16 cellular contexts compared by ENCODE assay signal in the genomic region with DNA sequence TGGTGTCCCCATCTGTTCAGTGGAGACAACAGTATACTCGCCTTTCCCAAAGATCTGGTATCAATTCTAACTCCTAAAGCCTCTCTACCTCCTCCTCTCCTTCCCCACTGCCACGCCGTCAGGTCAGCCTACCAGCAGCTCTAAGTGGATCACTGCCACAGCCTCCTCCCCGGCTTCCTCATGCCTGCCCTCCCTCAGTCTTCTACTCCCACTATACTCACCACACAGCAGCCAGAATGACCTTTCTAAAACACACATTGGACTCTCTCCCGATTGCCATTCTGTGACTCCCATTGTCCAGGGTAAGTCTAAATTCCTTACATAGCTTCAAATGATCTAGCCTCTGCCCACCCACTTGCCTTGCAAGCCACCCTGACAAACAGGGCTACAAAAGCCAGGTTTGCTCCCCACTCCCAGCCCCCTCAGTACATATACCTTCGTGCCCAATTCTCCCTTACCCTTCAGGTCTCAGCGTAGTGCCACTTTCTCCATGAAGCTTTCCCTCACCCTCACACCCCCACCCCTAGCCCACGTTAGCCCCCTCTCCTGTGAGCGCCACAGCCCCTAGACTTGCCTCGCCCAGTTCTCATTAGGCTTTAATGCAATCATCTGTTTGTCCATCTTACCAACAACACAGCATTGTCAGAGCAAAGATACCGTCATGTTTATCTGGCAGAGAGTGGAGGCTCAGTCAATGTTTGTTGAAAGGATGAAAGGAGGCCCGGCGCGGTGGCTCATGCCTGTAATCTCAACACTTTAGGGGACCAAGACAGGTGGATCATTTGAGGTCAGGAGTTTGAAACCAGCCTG. TPM values are rescaled to one million over a fixed set of nuclear protein-coding genes. Genes with fewer than 3 reads are reported as not detected.
DNase-seq lines count a peak whose midpoint lies in the region; ATAC-seq, FAIRE-seq and TF ChIP-seq lines count a peak whose summit lies in the region.
"Had no signal": no experiment of that assay in that cellular context is flagged by ENCODE, and none has a peak within 500 bp of the region (broad histone marks: within the 10 kb centered on the region; RNA-seq: fewer than 3 reads in every experiment).

No MANE protein-coding gene starts in this region.

- H3K36me3 ChIP-seq in adipocyte (ENCODE audit: control insufficient read depth, insufficient read depth, low read length, severe bottlenecking), result peaks cover 36% of the 10 kb centered on the region
- H3K36me3 ChIP-seq in uterus, result no peaks in the 10 kb centered on the region

- DNase-seq in GM03348 (ENCODE audit: low spot score) (peak; percentile 79), adipocyte (ENCODE audit: low read depth) (peak; percentile 37), hepatic stellate cell (ENCODE audit: low spot score) (peak; percentile 68), sciatic nerve (ENCODE audit: low spot score) (no peak), H54 (ENCODE audit: insufficient read length, low spot score) (no peak), NCI-H1105 treated with DMSO at 0.1 percent for 48 hours (lab: John Stamatoyannopoulos, UW) (no peak), uterus (no peak), OCI-M1 (lab: John Stamatoyannopoulos, UW) (no peak)
- DNase-seq: activated CD4-positive, CD25-positive, alpha-beta regulatory T cell; activated CD8-positive, alpha-beta memory T cell treated with anti-CD3 and anti-CD28 coated beads, Interleukin-2, amount 50 U/mL, for 48 hours; activated naive CD8-positive, alpha-beta T cell treated with anti-CD3 and anti-CD28 coated beads, Interleukin-2, amount 50 U/mL, for 24 hours; NCI-H1048; retina had no signal

- intact Hi-C loops in sciatic nerve (cut with DNase I), result no loop called here
- intact Hi-C loops in uterus (cut with DNase I; ENCODE audit: low total_unique reads), result no loop called here

- no peaks in the 10 kb centered on the region for H3K9me3 ChIP-seq in adipocyte (ENCODE audit: control insufficient read depth, low read length)
- H3K9me3 ChIP-seq in uterus, result no peaks in the 10 kb centered on the region

- H3K4me1 ChIP-seq in adipocyte (ENCODE audit: control insufficient read depth, insufficient read depth, low read length) (peaks cover 7% of the 10 kb centered on the region), uterus (no peaks in the 10 kb centered on the region)

- TF ChIP-seq CTCF in uterus (IDR thresholded peaks at IDR 0.05), result no peak

- no peak overlapping the region for H3K9ac ChIP-seq in adipocyte (ENCODE audit: low read length)

- no peak overlapping the region for H3K4me3 ChIP-seq in adipocyte (ENCODE audit: low read length)
- no peak overlapping the region for H3K4me3 ChIP-seq in uterus

- ATAC-seq in sciatic nerve, result peak; percentile 35
- ATAC-seq: activated naive CD8-positive, alpha-beta T cell treated with anti-CD3 and anti-CD28 coated beads, Interleukin-2, amount 50 U/mL, for 24 hours; SK-N-SH treated with all-trans-retinoic acid at 6 μM for 48 hours had no signal

- H3K27me3 ChIP-seq in adipocyte (replicated peaks; ENCODE audit: control insufficient read depth, insufficient read depth, low read length) (no peaks in the 10 kb centered on the region), uterus (no peaks in the 10 kb centered on the region)

- H3K27ac ChIP-seq in uterus, result no peak overlapping the region
- H3K27ac ChIP-seq: C4-2B had no signal

- FAIRE-seq in H54 (lab: Jason Lieb, UNC), result no peak
- FAIRE-seq: frontal cortex had no signal

- TF ChIP-seq POLR2A in H54 (IDR thresholded peaks at IDR 0.05; ENCODE audit: low read depth, low read length), result no peak
- no peak for TF ChIP-seq POLR2A in uterus (IDR thresholded peaks at IDR 0.05)

RNA-seq across cellular contexts. Expression of gene SEMA7A, which starts 9.5 kb away (rescaled TPM):
- total RNA-seq in sciatic nerve (30.9 TPM), uterus (10 to 100 TPM in 1 of 4 donors, 1 to 10 TPM in 1, under 1 TPM in 1, not detected in 1; 0.29 to 16.9 (median 4.5) TPM)

RNA-seq across cellular contexts. Expression of gene UBL7, which starts 17.7 kb away (rescaled TPM):
- total RNA-seq in sciatic nerve, result 32.0 TPM
- total RNA-seq in uterus, result 10 to 100 TPM; 15.4 to 60.6 (median 35.7) TPM

Comparison
In these comparisons a context has a peak if more than half of its experiments do, and no peak if none do; other contexts are left out.
1. DNase-seq: peak in GM03348 (single experiment), adipocyte (single experiment) and hepatic stellate cell (single experiment); none in sciatic nerve (single experiment), H54 (single experiment), NCI-H1105 treated with DMSO at 0.1 percent for 48 hours (single experiment), uterus (0 of 2) and OCI-M1 (single experiment).